Comparison of ENCODE assay signal across 8 cellular contexts in genomic region chr11:45930031-45930794, GRCh38. TPM values are rescaled to one million over a fixed set of nuclear protein-coding genes. Genes with fewer than 3 reads are reported as not detected.
DNase-seq lines count a peak whose midpoint lies in the region; ATAC-seq and TF ChIP-seq lines count a peak whose summit lies in the region.

No MANE protein-coding gene starts in this region.

- H3K4me3 ChIP-seq in Jurkat, Clone E6-1 (ENCODE audit: low read length): no peak overlapping the region
- H3K4me3 ChIP-seq in stomach: no peak overlapping the region

- H3K4me1 Mint-ChIP-seq in endothelial cell (ENCODE audit: unreplicated experiment): no peaks in the 10 kb centered on the region

- TF ChIP-seq EP300 in stomach (IDR thresholded peaks at IDR 0.05): no peak

- intact Hi-C loops in stomach (cut with DNase I; ENCODE audit: low total_unique reads): no loop called here

- no peak for TF ChIP-seq POLR2A in stomach (IDR thresholded peaks at IDR 0.05)

- peaks cover 18% of the 10 kb centered on the region for H3K27me3 Mint-ChIP-seq in endothelial cell (ENCODE audit: unreplicated experiment)

- H3K36me3 Mint-ChIP-seq in endothelial cell (ENCODE audit: low read depth, unreplicated experiment): peaks cover 14% of the 10 kb centered on the region

- ATAC-seq in GM18517 (IDR thresholded peaks at IDR 0.05; ENCODE audit: unreplicated experiment): peak; percentile 93
- ATAC-seq in GM21737 (IDR thresholded peaks at IDR 0.05; ENCODE audit: unreplicated experiment): peak; percentile 86

- 27 to 56% (median 38%) methylated on average over 12 to 14 of the region's 14 CpGs for WGBS in stomach, 5 donors

- TF ChIP-seq CTCF in endothelial cell (IDR thresholded peaks at IDR 0.05; ENCODE audit: unreplicated experiment) (no peak), stomach (IDR thresholded peaks at IDR 0.05) (no peak)

- no peak overlapping the region for H3K4me3 Mint-ChIP-seq in endothelial cell (ENCODE audit: unreplicated experiment)

- DNase-seq in Jurkat, Clone E6-1 (ENCODE audit: low read depth, low spot score): peak; percentile 61
- DNase-seq in SHP77 (lab: John Stamatoyannopoulos, UW): peak; percentile 87 to 90
- DNase-seq in endothelial cell (ENCODE audit: low spot score): no peak
- DNase-seq in stomach: peak; percentile 86
- no peak for DNase-seq in AG08395 (ENCODE audit: low spot score)
- no peak for DNase-seq in RKO (ENCODE audit: low spot score)

- H3K27ac Mint-ChIP-seq in endothelial cell (ENCODE audit: unreplicated experiment): peak overlapping the region; percentile 42

- no peaks in the 10 kb centered on the region for H3K9me3 ChIP-seq in stomach

- peak overlapping the region in 3 of 5 donors; percentile 3 to 65 (median 26) for H3K27ac ChIP-seq in stomach

- no peaks in the 10 kb centered on the region for H3K9me3 Mint-ChIP-seq in endothelial cell (ENCODE audit: unreplicated experiment)

- H3K36me3 ChIP-seq in stomach: peaks cover 19 to 44% (median 42%) of the 10 kb centered on the region in 4 donors

- peaks cover 0 to 6% (median 0%) of the 10 kb centered on the region in 3 donors for H3K27me3 ChIP-seq in stomach

- peaks cover 6 to 45% (median 42%) of the 10 kb centered on the region in 4 donors for H3K4me1 ChIP-seq in stomach

RNA-seq across cellular contexts. Expression of gene LARGE2, which starts 7.8 kb away (rescaled TPM):
- 5.8 TPM for polyA plus RNA-seq in Jurkat, Clone E6-1 (2012; ENCODE audit: insufficient read depth, insufficient read length)
- total RNA-seq in endothelial cell (ENCODE audit: unreplicated experiment) (0.95 TPM), stomach (10 to 100 TPM in 1 of 5 donors, 1 to 10 TPM in 2, not detected in 2; 4.2 to 11.3 (median 7.6) TPM)
- polyA plus RNA-seq in stomach: 10 to 100 TPM; 13.8 to 45.1 (median 17.4) TPM

RNA-seq across cellular contexts. Expression of gene PEX16, which starts 12.5 kb away (rescaled TPM):
- polyA plus RNA-seq in Jurkat, Clone E6-1 (2012; ENCODE audit: insufficient read depth, insufficient read length): 54.9 TPM
- 28.1 TPM for total RNA-seq in endothelial cell (ENCODE audit: unreplicated experiment)
- 10 to 100 TPM in 4 of 5 donors, 1 to 10 TPM in 1; 9.9 to 72.7 (median 41.9) TPM for total RNA-seq in stomach
- 10 to 100 TPM; 35.5 to 44.2 (median 38.5) TPM for polyA plus RNA-seq in stomach

RNA-seq across cellular contexts. Expression of gene FREY1, which starts 23.1 kb away (rescaled TPM):
- not detected for polyA plus RNA-seq in Jurkat, Clone E6-1 (2012; ENCODE audit: insufficient read depth, insufficient read length)
- total RNA-seq in endothelial cell (ENCODE audit: unreplicated experiment) (1.1 TPM), stomach (1 to 10 TPM in 2 of 5 donors, not detected in 3; 6.7 to 9.9 TPM)
- polyA plus RNA-seq in stomach: under 1 TPM in 2 of 3 donors, not detected in 1; 0.33 to 0.50 TPM

RNA-seq across cellular contexts. Expression of gene MAPK8IP1, which starts 44.8 kb away (rescaled TPM):
- polyA plus RNA-seq in Jurkat, Clone E6-1 (2012; ENCODE audit: insufficient read depth, insufficient read length): not detected
- total RNA-seq in endothelial cell (ENCODE audit: unreplicated experiment) (3.7 TPM), stomach (1 to 10 TPM in 4 of 5 donors, not detected in 1; 2.9 to 8.0 (median 6.2) TPM)
- 1 to 10 TPM; 4.9 to 8.3 (median 7.6) TPM for polyA plus RNA-seq in stomach

Comparison
In these comparisons a context has a peak if more than half of its experiments do, and no peak if none do; other contexts are left out.
1. DNase-seq: peak in Jurkat, Clone E6-1 (single experiment), SHP77 (2 of 2) and stomach (single experiment); none in endothelial cell (single experiment), AG08395 (single experiment) and RKO (single experiment).